28 cellular contexts compared by ENCODE assay signal in genomic region chr2:36343601-36344000, GRCh38.
"Had no signal": no experiment of that assay in that cellular context is flagged by ENCODE, and none has a peak within 500 bp of the region (broad histone marks: within the 10 kb centered on the region; RNA-seq: fewer than 3 reads in every experiment).

No MANE protein-coding gene starts in this region.

- H3K4me1 Mint-ChIP-seq: stimulated activated naive CD8-positive, alpha-beta T cell treated with anti-CD3 and anti-CD28 coated beads, Interleukin-15, amount 100 ng/mL, for 72 hours had no signal

- H3K36me3 ChIP-seq: esophagus squamous epithelium, heart right ventricle, left lung, prostate gland, right atrium auricular region, suprapubic skin, transverse colon had no signal

- H3K4me3 Mint-ChIP-seq: naive thymus-derived CD4-positive, alpha-beta T cell; nephron; stimulated activated naive CD8-positive, alpha-beta T cell treated with anti-CD3 and anti-CD28 coated beads, Interleukin-15, amount 100 ng/mL, for 72 hours had no signal

- H3K36me3 Mint-ChIP-seq: naive thymus-derived CD4-positive, alpha-beta T cell had no signal

- H3K27ac Mint-ChIP-seq: nephron; stimulated activated naive CD8-positive, alpha-beta T cell treated with anti-CD3 and anti-CD28 coated beads, Interleukin-15, amount 100 ng/mL, for 72 hours had no signal

- H3K27ac ChIP-seq: esophagus squamous epithelium, heart right ventricle, left lung, prostate gland, right atrium auricular region, suprapubic skin, transverse colon had no signal

- H3K4me2 ChIP-seq: smooth muscle cell had no signal

- H3K27me3 ChIP-seq: esophagus squamous epithelium, left lung, right atrium auricular region, suprapubic skin, transverse colon had no signal

- H3K9me3 Mint-ChIP-seq: naive thymus-derived CD4-positive, alpha-beta T cell; nephron; stimulated activated naive CD8-positive, alpha-beta T cell treated with anti-CD3 and anti-CD28 coated beads, Interleukin-15, amount 100 ng/mL, for 72 hours had no signal

- H3K4me1 ChIP-seq: esophagus squamous epithelium, heart right ventricle, left lung, prostate gland, right atrium auricular region, suprapubic skin, transverse colon had no signal

- DNase-seq: dermis blood vessel endothelial cell; effector memory CD4-positive, alpha-beta T cell; erythroblast; esophagus squamous epithelium; foreskin melanocyte; glutamatergic neuron; heart right ventricle; hippocampal formation; left cardiac atrium; left lung; mammary epithelial cell; mesendoderm; midbrain; naive thymus-derived CD4-positive, alpha-beta T cell; nucleus accumbens; stimulated activated CD4-positive, alpha-beta T cell treated with anti-CD3 and anti-CD28 coated beads, Interleukin-12 subunit alpha, Interleukin-12 subunit beta, amount 100 ng/mL, for 4 hours; stimulated activated CD4-positive, alpha-beta T cell treated with anti-CD3 and anti-CD28 coated beads, Interleukin-1b, Interleukin-23, amount 100 ng/mL, for 48 hours; stimulated activated CD4-positive, alpha-beta T cell treated with anti-CD3 and anti-CD28 coated beads, Interleukin-4, amount 100 ng/mL, for 1 hour; stimulated activated CD8-positive, alpha-beta memory T cell treated with anti-CD3 and anti-CD28 coated beads, Interleukin-4, amount 100 ng/mL, for 48 hours; stimulated activated naive CD4-positive, alpha-beta T cell; stimulated activated naive CD8-positive, alpha-beta T cell treated with anti-CD3 and anti-CD28 coated beads, Interleukin-15, amount 100 ng/mL, for 72 hours; transverse colon had no signal

- H3K4me3 ChIP-seq: esophagus squamous epithelium, heart right ventricle, left lung, prostate gland, right atrium auricular region, smooth muscle cell, suprapubic skin, transverse colon had no signal

- ATAC-seq: heart right ventricle; left cardiac atrium; left lung; naive thymus-derived CD4-positive, alpha-beta T cell; sciatic nerve; stimulated activated naive CD8-positive, alpha-beta T cell treated with anti-CD3 and anti-CD28 coated beads, Interleukin-15, amount 100 ng/mL, for 72 hours had no signal

- H3K9me3 ChIP-seq: esophagus squamous epithelium, heart right ventricle, left lung, prostate gland, right atrium auricular region, suprapubic skin, transverse colon had no signal
